16 cellular contexts compared by ENCODE assay signal in the genomic region with DNA sequence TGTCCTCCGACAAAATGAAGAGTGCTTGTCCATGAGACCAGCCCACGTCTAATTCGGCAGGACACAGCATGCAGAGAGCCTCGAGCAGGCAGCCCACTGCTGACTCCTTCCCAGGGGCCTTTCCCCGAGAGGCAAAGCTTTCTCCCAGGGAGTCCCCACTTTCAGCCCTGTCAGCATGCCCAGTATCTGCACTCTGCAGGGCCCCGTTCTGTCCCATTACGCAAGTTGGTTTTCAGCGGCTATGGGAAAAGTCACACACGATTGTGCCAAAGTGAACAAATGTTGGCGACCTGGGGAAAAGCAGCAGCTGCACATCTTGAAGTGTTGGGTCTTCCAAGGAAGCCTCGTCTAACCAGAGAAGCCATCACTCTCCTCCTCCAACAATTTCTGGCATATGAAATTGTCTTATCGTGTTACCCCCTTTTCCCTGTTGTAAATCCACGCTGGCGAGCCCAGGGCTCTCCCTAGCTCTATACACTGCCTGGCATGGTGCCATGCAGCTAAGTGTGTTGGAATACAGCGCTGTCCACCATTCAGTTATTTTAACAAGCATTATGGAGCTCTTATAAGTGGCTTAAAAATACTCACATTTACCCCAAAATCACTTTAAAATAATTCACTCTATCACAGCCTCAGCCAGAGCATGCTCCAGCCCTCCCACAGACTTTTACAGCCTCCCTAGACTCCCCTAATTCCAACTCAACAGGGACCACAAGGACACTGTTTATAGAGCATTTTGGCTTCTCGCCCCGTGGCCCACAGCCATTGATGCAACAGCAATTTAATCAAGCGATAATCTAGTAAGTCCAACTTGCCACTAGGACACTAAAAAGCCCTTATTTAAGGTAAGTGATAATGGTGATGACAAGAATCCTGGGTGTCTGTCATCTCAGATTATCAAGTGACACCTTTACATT. TPM values are rescaled to one million over a fixed set of nuclear protein-coding genes. Genes with fewer than 3 reads are reported as not detected.
"Had no signal": no experiment of that assay in that cellular context is flagged by ENCODE, and none has a peak within 500 bp of the region (broad histone marks: within the 10 kb centered on the region; RNA-seq: fewer than 3 reads in every experiment).

No MANE protein-coding gene starts in this region.

RNA-seq across cellular contexts. Expression of a gene that starts 16.6 kb away (rescaled TPM):
- total RNA-seq: activated B cell treated with CpG ODN at 0.5 μM for 24 hours; activated CD4-positive, alpha-beta memory T cell treated with anti-CD3 and anti-CD28 coated beads for 36 hours; activated CD8-positive, alpha-beta memory T cell treated with anti-CD3 and anti-CD28 coated beads for 36 hours; activated CD8-positive, alpha-beta memory T cell treated with anti-CD3 and anti-CD28 coated beads, Interleukin-2, amount 10 ng/mL, durations not matched to agents 7 days and 5 days; activated CD8-positive, alpha-beta T cell treated with anti-CD3 and anti-CD28 coated beads, Interleukin-2, amount 10 ng/mL, durations not matched to agents 7 days and 5 days; activated naive CD4-positive, alpha-beta T cell treated with anti-CD3 and anti-CD28 coated beads for 36 hours; activated naive CD8-positive, alpha-beta T cell treated with anti-CD3 and anti-CD28 coated beads for 36 hours; activated T-helper 1 cell treated with anti-CD3 and anti-CD28 coated beads, Interleukin-12 subunit alpha, Interleukin-12 subunit beta, Interleukin-2, Interleukin-4 antibody, amounts not matched to agents 30 ng/mL and 10 ng/mL and 1 ng/mL, durations not matched to agents 14 hours and 24 hours and 36 hours; activated T-helper 2 cell treated with anti-CD3 and anti-CD28 coated beads, Interferon-gamma antibody, Interleukin-2, Interleukin-4, amounts not matched to agents 10 μg/mL and 5 μg/mL and 100 μg/mL, durations not matched to agents 14 hours and 24 hours and 36 hours; adrenal gland; ascending aorta; chondrocyte; dermis blood vessel endothelial cell; foreskin keratinocyte; glomerular endothelial cell; T-cell had no signal
- polyA plus RNA-seq: foreskin keratinocyte had no signal
